In the genomic region with DNA sequence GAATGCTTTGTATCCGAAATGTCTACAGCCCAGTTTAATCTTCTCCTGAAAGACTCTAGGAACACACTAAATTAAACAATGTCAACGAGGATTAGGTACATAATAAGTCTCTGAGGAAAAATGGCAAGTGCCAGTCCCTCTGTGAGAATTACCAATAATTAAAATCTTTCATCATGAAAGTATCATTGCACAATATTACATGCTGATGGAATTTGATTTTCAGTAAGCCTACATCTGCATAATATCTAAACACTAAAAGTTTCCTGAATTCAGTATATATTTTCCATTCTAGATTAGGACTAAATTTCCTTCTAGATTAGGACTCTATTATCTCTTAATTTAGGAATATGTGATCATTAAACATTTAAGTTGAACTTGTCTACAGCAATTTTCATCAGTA, we compare ENCODE assay signal across 25 cellular contexts.
DNase-seq lines count a peak whose midpoint lies in the region; ATAC-seq, FAIRE-seq and TF ChIP-seq lines count a peak whose summit lies in the region.
"Had no signal": no experiment of that assay in that cellular context is flagged by ENCODE, and none has a peak within 500 bp of the region (broad histone marks: within the 10 kb centered on the region; RNA-seq: fewer than 3 reads in every experiment).

No MANE protein-coding gene starts in this region.

- in situ Hi-C loops in IMR-90 (cut with MboI; ENCODE audit: low sequenced_read_pairs) (no loop called here), K562 (cut with MboI) (no loop called here)

- H4K20me1 ChIP-seq in IMR-90 (ENCODE audit: insufficient read depth, low read length) (no peaks in the 10 kb centered on the region), K562 (replicated peaks; ENCODE audit: control insufficient read depth, insufficient read depth, low read length) (no peaks in the 10 kb centered on the region)
- H4K20me1 ChIP-seq: BLaER1 had no signal

- CTCF ChIA-PET in IMR-90 (lab: Yijun Ruan, JAX) (no interaction called here), K562 (lab: Yijun Ruan, JAX; ENCODE audit: low intra/inter-chr PET ratio) (interaction anchor here (0.6 kb wide), 1 partner anchor 310 kb away, joined by 3 read pairs; no protein-coding TSS in a partner anchor)

- BruUV-seq in IMR-90 (replicated peaks; lab: Mats Ljungman, UMichigan) (no TSS peak), K562 (replicated peaks; lab: Mats Ljungman, UMichigan) (no TSS peak)

- no peak overlapping the region for H3K18ac ChIP-seq in IMR-90 (ENCODE audit: low read depth, low read length)

- H3K9ac ChIP-seq in IMR-90 (ENCODE audit: low read depth, low read length) (no peak overlapping the region), K562 (ENCODE audit: insufficient read depth in 1 of 2, low read depth in 2 of 2, low read length in 2 of 2) (no peak overlapping the region)
- H3K9ac ChIP-seq: BLaER1 had no signal

- no peak overlapping the region for H3K14ac ChIP-seq in IMR-90 (replicated peaks; ENCODE audit: low read depth, low read length)

- H3K4me3 ChIP-seq in IMR-90 (ENCODE audit: insufficient read depth, low read depth, low read length) (no peak overlapping the region), K562 (no peak overlapping the region), thyroid gland (replicated peaks in 1 of 3) (no peak overlapping the region)
- H3K4me3 ChIP-seq: BLaER1, GM12878 had no signal

- no peak overlapping the region for H2AK9ac ChIP-seq in IMR-90 (replicated peaks; ENCODE audit: low read depth, low read length, poor library complexity)

- H3K4me2 ChIP-seq in IMR-90 (ENCODE audit: low read depth, low read length) (no peak overlapping the region), K562 (ENCODE audit: insufficient read depth, low read length) (no peak overlapping the region)
- H3K4me2 ChIP-seq: BLaER1 had no signal

- TF ChIP-seq EP300 in K562 (IDR thresholded peaks at IDR 0.05; ENCODE audit: low read length), result no peak

- H4K91ac ChIP-seq in IMR-90 (ENCODE audit: insufficient read depth, low read depth, low read length), result no peak overlapping the region

- H3K27ac ChIP-seq in IMR-90 (ENCODE audit: insufficient read depth, low read length) (no peak overlapping the region), K562 (ENCODE audit: extremely low read depth, low read depth, low read length) (no peak overlapping the region), thyroid gland (peak overlapping the region; percentile 52 to 86 (median 56))
- H3K27ac ChIP-seq: BLaER1 had no signal

- H2BK120ac ChIP-seq in IMR-90 (ENCODE audit: low read depth, low read length), result no peak overlapping the region

- no peak overlapping the region for H3K23ac ChIP-seq in IMR-90 (ENCODE audit: low read depth, low read length)

- H2BK20ac ChIP-seq in IMR-90 (ENCODE audit: low read depth, low read length), result no peak overlapping the region

- POLR2A ChIA-PET in IMR-90 (lab: Charles Lee; ENCODE audit: unreplicated experiment) (no interaction called here), K562 (lab: Yijun Ruan, JAX) (no interaction called here)

- H3K79me1 ChIP-seq in IMR-90 (ENCODE audit: low read depth in 1 of 2, low read length in 2 of 2), result no peaks in the 10 kb centered on the region

- no peak overlapping the region for H2BK5ac ChIP-seq in IMR-90 (ENCODE audit: low read depth, low read length, poor library complexity, severe bottlenecking)

- H2AK5ac ChIP-seq in IMR-90 (ENCODE audit: low read depth, low read length), result no peak overlapping the region

- no peaks in the 10 kb centered on the region for H3K9me1 ChIP-seq in IMR-90 (ENCODE audit: insufficient read depth, low read length)
- no peaks in the 10 kb centered on the region for H3K9me1 ChIP-seq in K562 (ENCODE audit: control insufficient read depth, insufficient read depth, low read length)

- DNase-seq in IMR-90, result no peak
- no peak for DNase-seq in K562 (ENCODE audit: extremely low read depth in 1 of 4, low spot score in 3 of 4)
- DNase-seq in thyroid gland, result no peak
- DNase-seq in NCI-H2171 (lab: John Stamatoyannopoulos, UW), result no peak
- no peak for DNase-seq in stimulated activated CD4-positive, alpha-beta T cell treated with anti-CD3 and anti-CD28 coated beads, Interleukin-1b, Interleukin-23, amount 100 ng/mL, for 48 hours
- DNase-seq: 8988T; ACHN; BE2C; C1 segment of cervical spinal cord; CD4-positive, alpha-beta memory T cell; CD4-positive, CD25-positive, alpha-beta regulatory T cell; CD8-positive, alpha-beta memory T cell; COR-L47; DMS 273 treated with DMSO at 0.1 percent for 48 hours; DMS153; DMS53; DMS79; DND-41; EL; GDM1 had no signal

- H3K9me3 ChIP-seq in IMR-90 (ENCODE audit: control insufficient read depth, insufficient read depth, low read length) (no peaks in the 10 kb centered on the region; the same call in 1 of the 2 replicates), K562 (replicated peaks; ENCODE audit: control insufficient read depth, insufficient read depth, low read depth, low read length) (no peaks in the 10 kb centered on the region), thyroid gland (no peaks in the 10 kb centered on the region)
- H3K9me3 ChIP-seq: BE2C, BLaER1 had no signal

- no peak overlapping the region for H3K56ac ChIP-seq in IMR-90 (ENCODE audit: extremely low read depth, insufficient read depth, low read length)

- H3K27me3 ChIP-seq in IMR-90 (ENCODE audit: control insufficient read depth, insufficient read depth, low read length) (no peaks in the 10 kb centered on the region), K562 (ENCODE audit: control insufficient read depth in 2 of 2, insufficient read depth in 2 of 2, low read length in 2 of 2) (peaks cover 15 to 16% of the 10 kb centered on the region in 2 experiments; a peak in 4 of 5 replicates), thyroid gland (no peaks in the 10 kb centered on the region)
- H3K27me3 ChIP-seq: BE2C, BLaER1 had no signal

- H3K36me3 ChIP-seq in IMR-90 (ENCODE audit: control insufficient read depth, insufficient read depth, low read length) (no peaks in the 10 kb centered on the region), K562 (ENCODE audit: control insufficient read depth, insufficient read depth, low read length) (no peaks in the 10 kb centered on the region), thyroid gland (peaks cover 0 to 2% of the 10 kb centered on the region in 2 donors)
- H3K36me3 ChIP-seq: BE2C, BLaER1 had no signal

- H3K4ac ChIP-seq in IMR-90 (ENCODE audit: low read depth, low read length), result no peak overlapping the region

- ATAC-seq in IMR-90 (ENCODE audit: low read depth) (no peak), K562 (no peak)
- ATAC-seq: GM12878 had no signal

- no CpG with 5 or more reads among the region's 2 CpGs for WGBS in IMR-90 (ENCODE audit: extremely low coverage in 2 of 2, insufficient read length in 1 of 2), 2 experiments
- 3% methylated on average over 2 of the region's 2 CpGs for WGBS in K562 (ENCODE audit: insufficient coverage, low coverage, missing lambda C conversion rate)
- WGBS in thyroid gland, 2 donors, result 49 to 51% methylated on average over 2 of the region's 2 CpGs

- no peaks in the 10 kb centered on the region for H3K79me2 ChIP-seq in K562 (ENCODE audit: control insufficient read depth, insufficient read depth, low read length)

- TF ChIP-seq RAD21 in IMR-90 (IDR thresholded peaks at IDR 0.05; ENCODE audit: low read length), result no peak
- no peak for TF ChIP-seq RAD21 in K562 (CRISPR knock-in tag; conservative IDR thresholded peaks at IDR 0.05 in 1 of 2, IDR thresholded peaks at IDR 0.05 in 1 of 2)

- no peak overlapping the region for H2BK15ac ChIP-seq in IMR-90 (ENCODE audit: low read depth, low read length)

- TF ChIP-seq CTCF in IMR-90 (conservative IDR thresholded peaks at IDR 0.05; ENCODE audit: low read depth, low read length) (no peak), K562 (IDR thresholded peaks at IDR 0.05 in 2 of 3, conservative IDR thresholded peaks at IDR 0.05 in 1 of 3; ENCODE audit: insufficient read depth in 2 of 3, low read depth in 1 of 3, low read length in 3 of 3) (no peak), thyroid gland (IDR thresholded peaks at IDR 0.05) (no peak)

- dilution Hi-C loops in IMR-90 (cut with HindIII; ENCODE audit: low sequenced_read_pairs, unreplicated experiment), result no loop called here

- TF ChIP-seq POLR2A in IMR-90 (IDR thresholded peaks at IDR 0.05; ENCODE audit: low read depth, low read length) (no peak), K562 (conservative IDR thresholded peaks at IDR 0.05) (no peak), thyroid gland (IDR thresholded peaks at IDR 0.05) (no peak)

- H2AFZ ChIP-seq in IMR-90 (replicated peaks; ENCODE audit: low read length, poor library complexity) (no peak overlapping the region), K562 (ENCODE audit: low read depth, low read length) (no peak overlapping the region)

- intact Hi-C loops in IMR-90 (cut with micrococcal nuclease), result no loop called here
- intact Hi-C loops in K562 (cut with micrococcal nuclease), result no loop called here
- intact Hi-C loops in thyroid gland (cut with DNase I), result no loop called here

- H3K4me1 ChIP-seq in IMR-90 (ENCODE audit: control insufficient read depth, insufficient read depth, low read length) (no peaks in the 10 kb centered on the region), K562 (replicated peaks in 1 of 2; ENCODE audit: control insufficient read depth in 2 of 2, insufficient read depth in 2 of 2, low read length in 2 of 2) (no peaks in the 10 kb centered on the region; a peak in 1 of 5 replicates), thyroid gland (peaks cover 30 to 56% of the 10 kb centered on the region in 2 donors)
- H3K4me1 ChIP-seq: BE2C had no signal

- no peak for FAIRE-seq in K562 (lab: Jason Lieb, UNC)
- FAIRE-seq: A204.1, GM12878, GM12892, GM18507 had no signal

- H4K5ac ChIP-seq in IMR-90 (ENCODE audit: low read depth, low read length), result no peak overlapping the region

- no peak overlapping the region for H4K8ac ChIP-seq in IMR-90 (ENCODE audit: low read depth in 2 of 2, low read length in 2 of 2)

TF ChIP-seq in IMR-90, 13 proteins besides CTCF, POLR2A, EP300 and RAD21 (continues in another document):
- TF ChIP-seq CEBPB (IDR thresholded peaks at IDR 0.05; ENCODE audit: low read depth, low read length), result peak; percentile 59
- TF ChIP-seq, protein P1, sequence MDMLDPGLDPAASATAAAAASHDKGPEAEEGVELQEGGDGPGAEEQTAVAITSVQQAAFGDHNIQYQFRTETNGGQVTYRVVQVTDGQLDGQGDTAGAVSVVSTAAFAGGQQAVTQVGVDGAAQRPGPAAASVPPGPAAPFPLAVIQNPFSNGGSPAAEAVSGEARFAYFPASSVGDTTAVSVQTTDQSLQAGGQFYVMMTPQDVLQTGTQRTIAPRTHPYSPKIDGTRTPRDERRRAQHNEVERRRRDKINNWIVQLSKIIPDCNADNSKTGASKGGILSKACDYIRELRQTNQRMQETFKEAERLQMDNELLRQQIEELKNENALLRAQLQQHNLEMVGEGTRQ (IDR thresholded peaks at IDR 0.05; ENCODE audit: low read depth, low read length), result no peak

TF ChIP-seq in K562, 482 proteins besides CTCF, POLR2A, EP300 and RAD21:
- TF ChIP-seq TGIF2 (CRISPR knock-in tag; IDR thresholded peaks at IDR 0.05), result no peak
- TF ChIP-seq MTA3 (IDR thresholded peaks at IDR 0.05; ENCODE audit: borderline replicate concordance), result no peak
- no peak for TF ChIP-seq CEBPG (CRISPR knock-in tag; IDR thresholded peaks at IDR 0.05)
- TF ChIP-seq CEBPG (tag; conservative IDR thresholded peaks at IDR 0.05 in 1 of 2, IDR thresholded peaks at IDR 0.05 in 1 of 2), result peak; percentile 54 to 61; a peak in 2 of 4 replicates
- TF ChIP-seq CEBPB (tag; IDR thresholded peaks at IDR 0.05), result peak; percentile 61

Comparison
In these comparisons a context has a peak if more than half of its experiments do, and no peak if none do; other contexts are left out.
1. H3K27ac ChIP-seq: peak in thyroid gland (3 of 3); none in IMR-90 (single experiment) and K562 (single experiment).